ENCODE assay signal across 13 cellular contexts in genomic region chr13:46622013-46622917, GRCh38.
A peak's percentile ranks its signal among the peaks of the same experiment; 100 is the strongest.
DNase-seq lines count a peak whose midpoint lies in the region; ATAC-seq and TF ChIP-seq lines count a peak whose summit lies in the region.
"Had no signal": no experiment of that assay in that cellular context is flagged by ENCODE, and none has a peak within 500 bp of the region (broad histone marks: within the 10 kb centered on the region; RNA-seq: fewer than 3 reads in every experiment).

No MANE protein-coding gene starts in this region.

- H2BK20ac ChIP-seq in IMR-90 (ENCODE audit: low read depth, low read length) = no peak overlapping the region

- H3K14ac ChIP-seq in IMR-90 (replicated peaks; ENCODE audit: low read depth, low read length) (no peak overlapping the region), mesenchymal stem cell (ENCODE audit: low read length in 2 of 2) (no peak overlapping the region)

- no peak overlapping the region for H2BK120ac ChIP-seq in IMR-90 (ENCODE audit: low read depth, low read length)
- H2BK120ac ChIP-seq in mesenchymal stem cell (ENCODE audit: low read depth, low read length) = no peak overlapping the region

- H2AFZ ChIP-seq in ACC112 (ENCODE audit: low read length, unreplicated experiment) (no peak overlapping the region), IMR-90 (replicated peaks; ENCODE audit: low read length, poor library complexity) (no peak overlapping the region), mesenchymal stem cell (ENCODE audit: low read depth, low read length) (no peak overlapping the region)

- H3K18ac ChIP-seq in IMR-90 (ENCODE audit: low read depth, low read length) (no peak overlapping the region), mesenchymal stem cell (ENCODE audit: low read depth in 1 of 2, low read length in 2 of 2) (no peak overlapping the region)

- H3K9ac ChIP-seq in IMR-90 (ENCODE audit: low read depth, low read length) = no peak overlapping the region
- peak overlapping the region; percentile 61 for H3K9ac ChIP-seq in adipocyte (ENCODE audit: low read length)
- H3K9ac ChIP-seq in mesenchymal stem cell (ENCODE audit: low read length) = peak overlapping the region; percentile 84

- H3K27me3 ChIP-seq in ACC112 (ENCODE audit: insufficient read depth, low read length) = no peaks in the 10 kb centered on the region
- no peaks in the 10 kb centered on the region for H3K27me3 ChIP-seq in IMR-90 (ENCODE audit: control insufficient read depth, insufficient read depth, low read length)
- no peaks in the 10 kb centered on the region for H3K27me3 ChIP-seq in adipocyte (replicated peaks; ENCODE audit: control insufficient read depth, insufficient read depth, low read length)
- H3K27me3 ChIP-seq in mesenchymal stem cell (ENCODE audit: control insufficient read depth in 1 of 2, insufficient read depth in 1 of 2, low read length in 2 of 2) = no peaks in the 10 kb centered on the region
- H3K27me3 ChIP-seq: neutrophil had no signal

- H2BK15ac ChIP-seq in IMR-90 (ENCODE audit: low read depth, low read length) (no peak overlapping the region), mesenchymal stem cell (ENCODE audit: low read depth, poor library complexity, severe bottlenecking) (no peak overlapping the region)

- CTCF ChIA-PET in IMR-90 (lab: Yijun Ruan, JAX) = interaction anchor here (0.8 kb wide), 1 partner anchor 57 kb away, joined by 4 read pairs; no protein-coding TSS in a partner anchor

- H3K9me3 ChIP-seq in IMR-90 (ENCODE audit: control insufficient read depth, insufficient read depth, low read length) (no peaks in the 10 kb centered on the region), adipocyte (ENCODE audit: control insufficient read depth, low read length) (no peaks in the 10 kb centered on the region), mesenchymal stem cell (ENCODE audit: control insufficient read depth, low read length) (no peaks in the 10 kb centered on the region)
- H3K9me3 ChIP-seq: neutrophil had no signal

- no peak overlapping the region for H3K56ac ChIP-seq in IMR-90 (ENCODE audit: extremely low read depth, insufficient read depth, low read length)

- peaks cover 14% of the 10 kb centered on the region for H3K4me1 ChIP-seq in ACC112 (ENCODE audit: control insufficient read depth, insufficient read depth, low read length, unreplicated experiment)
- H3K4me1 ChIP-seq in IMR-90 (ENCODE audit: control insufficient read depth, insufficient read depth, low read length) = peaks cover 14% of the 10 kb centered on the region
- H3K4me1 ChIP-seq in adipocyte (ENCODE audit: control insufficient read depth, insufficient read depth, low read length) = peaks cover 33% of the 10 kb centered on the region
- peaks cover 9% of the 10 kb centered on the region for H3K4me1 ChIP-seq in mesenchymal stem cell (ENCODE audit: control insufficient read depth, insufficient read depth, low read depth, low read length)

- peaks cover 19% of the 10 kb centered on the region for H3K9me1 ChIP-seq in IMR-90 (ENCODE audit: insufficient read depth, low read length)

- no peak overlapping the region for H3K23ac ChIP-seq in IMR-90 (ENCODE audit: low read depth, low read length)
- H3K23ac ChIP-seq in mesenchymal stem cell (ENCODE audit: low read length in 2 of 2) = no peak overlapping the region

- no peak overlapping the region for H4K91ac ChIP-seq in IMR-90 (ENCODE audit: insufficient read depth, low read depth, low read length)
- no peak overlapping the region for H4K91ac ChIP-seq in mesenchymal stem cell (ENCODE audit: low read length)

- H3K4me2 ChIP-seq in IMR-90 (ENCODE audit: low read depth, low read length) = peak overlapping the region; percentile 51; the same call in 1 of the 2 replicates
- peak overlapping the region; percentile 58 for H3K4me2 ChIP-seq in mesenchymal stem cell (ENCODE audit: low read length, poor library complexity, severe bottlenecking)

- H2BK12ac ChIP-seq in mesenchymal stem cell (ENCODE audit: low read length in 2 of 2) = no peak overlapping the region

- dilution Hi-C loops in IMR-90 (cut with HindIII; ENCODE audit: low sequenced_read_pairs, unreplicated experiment) = no loop called here

- no peak for TF ChIP-seq RAD21 in IMR-90 (IDR thresholded peaks at IDR 0.05; ENCODE audit: low read length)

- ATAC-seq in IMR-90 (ENCODE audit: low read depth) (no peak), HG02610 (IDR thresholded peaks at IDR 0.05; ENCODE audit: unreplicated experiment) (no peak), HG02885 (IDR thresholded peaks at IDR 0.05; ENCODE audit: poor library complexity, unreplicated experiment) (no peak), HG03039 (IDR thresholded peaks at IDR 0.05; ENCODE audit: unreplicated experiment) (no peak)
- ATAC-seq: activated naive CD8-positive, alpha-beta T cell treated with anti-CD3 and anti-CD28 coated beads, Interleukin-2, amount 50 U/mL, for 24 hours had no signal

- H3K79me2 ChIP-seq in ACC112 (ENCODE audit: control insufficient read depth, insufficient read depth, low read length, unreplicated experiment) = peaks cover 57% of the 10 kb centered on the region

- no peak for DNase-seq in IMR-90
- DNase-seq in adipocyte (ENCODE audit: low read depth) = no peak
- DNase-seq in mesenchymal stem cell = no peak
- no peak for DNase-seq in GM19238 (ENCODE audit: insufficient read length, low spot score)
- DNase-seq: activated CD8-positive, alpha-beta memory T cell treated with anti-CD3 and anti-CD28 coated beads, Interleukin-2, amount 50 U/mL, for 4 hours; activated naive CD8-positive, alpha-beta T cell treated with anti-CD3 and anti-CD28 coated beads, Interleukin-2, amount 50 U/mL, for 24 hours; KG1; NCI-H2227 treated with DMSO at 0.1 percent for 48 hours had no signal

- H4K8ac ChIP-seq in IMR-90 (ENCODE audit: low read depth in 2 of 2, low read length in 2 of 2) = no peak overlapping the region
- H4K8ac ChIP-seq in mesenchymal stem cell (ENCODE audit: low read length) = no peak overlapping the region

- no peak for TF ChIP-seq POLR2A in IMR-90 (IDR thresholded peaks at IDR 0.05; ENCODE audit: low read depth, low read length)

- H3K4me3 ChIP-seq in ACC112 (ENCODE audit: low read depth, low read length) = 0 out of 2 replicates have a peak overlapping the region, but pooled peaks have one; percentile 19
- no peak overlapping the region for H3K4me3 ChIP-seq in IMR-90 (ENCODE audit: insufficient read depth, low read depth, low read length)
- H3K4me3 ChIP-seq in adipocyte (ENCODE audit: low read length) = peak overlapping the region; percentile 71
- peak overlapping the region in 1 of 2 experiments; percentile 12 for H3K4me3 ChIP-seq in mesenchymal stem cell (ENCODE audit: insufficient read depth in 1 of 2, low read depth in 1 of 2, low read length in 2 of 2)

- in situ Hi-C loops in IMR-90 (cut with MboI; ENCODE audit: low sequenced_read_pairs) = no loop called here

- POLR2A ChIA-PET in IMR-90 (lab: Charles Lee; ENCODE audit: unreplicated experiment) = interaction anchor here (0.5 kb wide), 1 partner anchor 37 kb away, joined by 4 read pairs; no protein-coding TSS in a partner anchor

- H4K20me1 ChIP-seq in IMR-90 (ENCODE audit: insufficient read depth, low read length) = peaks cover 28% of the 10 kb centered on the region

- H3K4ac ChIP-seq in IMR-90 (ENCODE audit: low read depth, low read length) = no peak overlapping the region
- H3K4ac ChIP-seq in mesenchymal stem cell (ENCODE audit: low read depth in 1 of 2, low read length in 2 of 2) = no peak overlapping the region

- BruUV-seq in IMR-90 (replicated peaks; lab: Mats Ljungman, UMichigan) = no TSS peak

- WGBS in IMR-90 (ENCODE audit: extremely low coverage in 2 of 2, insufficient read length in 1 of 2), 2 experiments = no CpG with 5 or more reads among the region's 3 CpGs
- WGBS in mesenchymal stem cell = 86% methylated on average over 2 of the region's 3 CpGs

- TF ChIP-seq CTCF in IMR-90 (conservative IDR thresholded peaks at IDR 0.05; ENCODE audit: low read depth, low read length) = no peak

- no peak overlapping the region for H2BK5ac ChIP-seq in IMR-90 (ENCODE audit: low read depth, low read length, poor library complexity, severe bottlenecking)
- no peak overlapping the region for H2BK5ac ChIP-seq in mesenchymal stem cell (ENCODE audit: low read depth, low read length, poor library complexity, severe bottlenecking)

- peaks cover 22 to 71% of the 10 kb centered on the region in 2 experiments for H3K79me1 ChIP-seq in IMR-90 (ENCODE audit: low read depth in 1 of 2, low read length in 2 of 2)
- peaks cover 7% of the 10 kb centered on the region for H3K79me1 ChIP-seq in mesenchymal stem cell (replicated peaks; ENCODE audit: low read length, poor library complexity, severe bottlenecking)

- H2AK9ac ChIP-seq in IMR-90 (replicated peaks; ENCODE audit: low read depth, low read length, poor library complexity) = no peak overlapping the region

- no peaks in the 10 kb centered on the region for H3K36me3 ChIP-seq in ACC112 (ENCODE audit: insufficient read depth, low read length)
- H3K36me3 ChIP-seq in IMR-90 (ENCODE audit: control insufficient read depth, insufficient read depth, low read length) = no peaks in the 10 kb centered on the region
- H3K36me3 ChIP-seq in adipocyte (ENCODE audit: control insufficient read depth, insufficient read depth, low read length, severe bottlenecking) = no peaks in the 10 kb centered on the region
- H3K36me3 ChIP-seq in mesenchymal stem cell (ENCODE audit: control insufficient read depth in 1 of 2, insufficient read depth in 2 of 2, low read depth in 1 of 2, low read length in 2 of 2) = no peaks in the 10 kb centered on the region
- H3K36me3 ChIP-seq: neutrophil had no signal

- H2AK5ac ChIP-seq in IMR-90 (ENCODE audit: low read depth, low read length) (no peak overlapping the region), mesenchymal stem cell (ENCODE audit: low read length, severe bottlenecking) (no peak overlapping the region)

- intact Hi-C loops in IMR-90 (cut with micrococcal nuclease) = no loop called here

- H4K5ac ChIP-seq in IMR-90 (ENCODE audit: low read depth, low read length) = no peak overlapping the region

- H3K27ac ChIP-seq in ACC112 (ENCODE audit: low read depth, low read length) = no peak overlapping the region
- H3K27ac ChIP-seq in IMR-90 (ENCODE audit: insufficient read depth, low read length) = no peak overlapping the region
- H3K27ac ChIP-seq in mesenchymal stem cell (ENCODE audit: low read length, poor library complexity, severe bottlenecking) = peak overlapping the region; percentile 82
- H3K27ac ChIP-seq: neutrophil had no signal

TF ChIP-seq in IMR-90, 13 proteins besides CTCF, POLR2A, EP300 and RAD21 (continues in another document):
- TF ChIP-seq MXI1 (IDR thresholded peaks at IDR 0.05; ENCODE audit: borderline replicate concordance, low read depth, low read length) = no peak
- TF ChIP-seq CHD1 (IDR thresholded peaks at IDR 0.05; ENCODE audit: low read depth, low read length) = no peak
- TF ChIP-seq SMC3 (IDR thresholded peaks at IDR 0.05; ENCODE audit: low read depth, low read length) = no peak
- no peak for TF ChIP-seq FOS (IDR thresholded peaks at IDR 0.05; ENCODE audit: low read depth, low read length)
- no peak for TF ChIP-seq NFE2L2 (IDR thresholded peaks at IDR 0.05; ENCODE audit: low read depth, low read length)
- TF ChIP-seq MAFK (IDR thresholded peaks at IDR 0.05; ENCODE audit: low read depth, low read length) = no peak
- TF ChIP-seq CEBPB (IDR thresholded peaks at IDR 0.05; ENCODE audit: low read depth, low read length) = no peak
- TF ChIP-seq RFX5 (IDR thresholded peaks at IDR 0.05; ENCODE audit: low read depth, low read length) = no peak
- TF ChIP-seq RCOR1 (IDR thresholded peaks at IDR 0.05; ENCODE audit: insufficient replicate concordance, low read length) = no peak
